ENCODE assay signal across 1 cellular context in the genomic region with DNA sequence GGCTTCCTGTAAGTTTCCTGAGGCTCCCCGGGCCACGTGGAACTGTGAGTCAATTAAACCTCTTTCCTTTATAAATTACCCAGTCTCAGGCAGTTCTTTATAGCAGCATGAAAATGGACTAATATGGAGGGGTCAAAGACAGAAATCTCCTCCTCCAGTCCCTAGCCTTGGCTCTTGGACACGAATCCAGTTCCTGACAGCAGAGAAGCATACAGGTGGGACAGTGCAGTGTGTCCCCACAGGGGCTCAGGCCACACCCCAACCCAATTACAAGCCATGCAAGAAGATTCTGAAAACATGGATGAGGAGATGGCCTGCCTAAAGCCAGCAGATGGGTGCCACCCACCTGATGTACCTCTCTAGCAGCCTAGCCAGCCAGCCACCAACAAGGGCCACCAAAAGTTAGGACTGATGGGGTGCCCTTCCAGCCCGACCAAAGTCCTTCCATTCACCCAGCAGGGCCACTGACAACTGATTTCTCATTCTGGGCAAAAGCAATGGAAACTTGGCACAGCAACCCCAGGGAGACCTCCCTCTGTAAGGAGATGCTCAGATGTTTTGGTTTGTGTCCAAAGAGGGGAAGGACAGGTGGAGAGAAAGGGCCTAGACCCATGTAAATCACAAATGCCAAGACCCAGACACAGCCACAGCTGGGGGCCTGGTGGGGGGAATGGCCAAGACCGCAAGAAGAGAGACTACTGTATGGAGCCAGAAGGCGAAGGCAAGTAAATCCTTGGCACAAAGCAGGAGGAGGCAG.
TF ChIP-seq lines count a peak whose summit lies in the region.

No MANE protein-coding gene starts in this region.

TF ChIP-seq in H1, 55 proteins besides CTCF, POLR2A, EP300 and RAD21:
- TF ChIP-seq PHF8 (conservative IDR thresholded peaks at IDR 0.05; ENCODE audit: low read depth, low read length) (no peak), CREB1 (IDR thresholded peaks at IDR 0.05) (no peak), EZH2 (IDR thresholded peaks at IDR 0.05; ENCODE audit: low read depth, low read length, severe bottlenecking) (no peak), SP4 (IDR thresholded peaks at IDR 0.05; ENCODE audit: low read length) (no peak), BACH1 (IDR thresholded peaks at IDR 0.05; ENCODE audit: low read length) (no peak)
- TF ChIP-seq, protein P1, sequence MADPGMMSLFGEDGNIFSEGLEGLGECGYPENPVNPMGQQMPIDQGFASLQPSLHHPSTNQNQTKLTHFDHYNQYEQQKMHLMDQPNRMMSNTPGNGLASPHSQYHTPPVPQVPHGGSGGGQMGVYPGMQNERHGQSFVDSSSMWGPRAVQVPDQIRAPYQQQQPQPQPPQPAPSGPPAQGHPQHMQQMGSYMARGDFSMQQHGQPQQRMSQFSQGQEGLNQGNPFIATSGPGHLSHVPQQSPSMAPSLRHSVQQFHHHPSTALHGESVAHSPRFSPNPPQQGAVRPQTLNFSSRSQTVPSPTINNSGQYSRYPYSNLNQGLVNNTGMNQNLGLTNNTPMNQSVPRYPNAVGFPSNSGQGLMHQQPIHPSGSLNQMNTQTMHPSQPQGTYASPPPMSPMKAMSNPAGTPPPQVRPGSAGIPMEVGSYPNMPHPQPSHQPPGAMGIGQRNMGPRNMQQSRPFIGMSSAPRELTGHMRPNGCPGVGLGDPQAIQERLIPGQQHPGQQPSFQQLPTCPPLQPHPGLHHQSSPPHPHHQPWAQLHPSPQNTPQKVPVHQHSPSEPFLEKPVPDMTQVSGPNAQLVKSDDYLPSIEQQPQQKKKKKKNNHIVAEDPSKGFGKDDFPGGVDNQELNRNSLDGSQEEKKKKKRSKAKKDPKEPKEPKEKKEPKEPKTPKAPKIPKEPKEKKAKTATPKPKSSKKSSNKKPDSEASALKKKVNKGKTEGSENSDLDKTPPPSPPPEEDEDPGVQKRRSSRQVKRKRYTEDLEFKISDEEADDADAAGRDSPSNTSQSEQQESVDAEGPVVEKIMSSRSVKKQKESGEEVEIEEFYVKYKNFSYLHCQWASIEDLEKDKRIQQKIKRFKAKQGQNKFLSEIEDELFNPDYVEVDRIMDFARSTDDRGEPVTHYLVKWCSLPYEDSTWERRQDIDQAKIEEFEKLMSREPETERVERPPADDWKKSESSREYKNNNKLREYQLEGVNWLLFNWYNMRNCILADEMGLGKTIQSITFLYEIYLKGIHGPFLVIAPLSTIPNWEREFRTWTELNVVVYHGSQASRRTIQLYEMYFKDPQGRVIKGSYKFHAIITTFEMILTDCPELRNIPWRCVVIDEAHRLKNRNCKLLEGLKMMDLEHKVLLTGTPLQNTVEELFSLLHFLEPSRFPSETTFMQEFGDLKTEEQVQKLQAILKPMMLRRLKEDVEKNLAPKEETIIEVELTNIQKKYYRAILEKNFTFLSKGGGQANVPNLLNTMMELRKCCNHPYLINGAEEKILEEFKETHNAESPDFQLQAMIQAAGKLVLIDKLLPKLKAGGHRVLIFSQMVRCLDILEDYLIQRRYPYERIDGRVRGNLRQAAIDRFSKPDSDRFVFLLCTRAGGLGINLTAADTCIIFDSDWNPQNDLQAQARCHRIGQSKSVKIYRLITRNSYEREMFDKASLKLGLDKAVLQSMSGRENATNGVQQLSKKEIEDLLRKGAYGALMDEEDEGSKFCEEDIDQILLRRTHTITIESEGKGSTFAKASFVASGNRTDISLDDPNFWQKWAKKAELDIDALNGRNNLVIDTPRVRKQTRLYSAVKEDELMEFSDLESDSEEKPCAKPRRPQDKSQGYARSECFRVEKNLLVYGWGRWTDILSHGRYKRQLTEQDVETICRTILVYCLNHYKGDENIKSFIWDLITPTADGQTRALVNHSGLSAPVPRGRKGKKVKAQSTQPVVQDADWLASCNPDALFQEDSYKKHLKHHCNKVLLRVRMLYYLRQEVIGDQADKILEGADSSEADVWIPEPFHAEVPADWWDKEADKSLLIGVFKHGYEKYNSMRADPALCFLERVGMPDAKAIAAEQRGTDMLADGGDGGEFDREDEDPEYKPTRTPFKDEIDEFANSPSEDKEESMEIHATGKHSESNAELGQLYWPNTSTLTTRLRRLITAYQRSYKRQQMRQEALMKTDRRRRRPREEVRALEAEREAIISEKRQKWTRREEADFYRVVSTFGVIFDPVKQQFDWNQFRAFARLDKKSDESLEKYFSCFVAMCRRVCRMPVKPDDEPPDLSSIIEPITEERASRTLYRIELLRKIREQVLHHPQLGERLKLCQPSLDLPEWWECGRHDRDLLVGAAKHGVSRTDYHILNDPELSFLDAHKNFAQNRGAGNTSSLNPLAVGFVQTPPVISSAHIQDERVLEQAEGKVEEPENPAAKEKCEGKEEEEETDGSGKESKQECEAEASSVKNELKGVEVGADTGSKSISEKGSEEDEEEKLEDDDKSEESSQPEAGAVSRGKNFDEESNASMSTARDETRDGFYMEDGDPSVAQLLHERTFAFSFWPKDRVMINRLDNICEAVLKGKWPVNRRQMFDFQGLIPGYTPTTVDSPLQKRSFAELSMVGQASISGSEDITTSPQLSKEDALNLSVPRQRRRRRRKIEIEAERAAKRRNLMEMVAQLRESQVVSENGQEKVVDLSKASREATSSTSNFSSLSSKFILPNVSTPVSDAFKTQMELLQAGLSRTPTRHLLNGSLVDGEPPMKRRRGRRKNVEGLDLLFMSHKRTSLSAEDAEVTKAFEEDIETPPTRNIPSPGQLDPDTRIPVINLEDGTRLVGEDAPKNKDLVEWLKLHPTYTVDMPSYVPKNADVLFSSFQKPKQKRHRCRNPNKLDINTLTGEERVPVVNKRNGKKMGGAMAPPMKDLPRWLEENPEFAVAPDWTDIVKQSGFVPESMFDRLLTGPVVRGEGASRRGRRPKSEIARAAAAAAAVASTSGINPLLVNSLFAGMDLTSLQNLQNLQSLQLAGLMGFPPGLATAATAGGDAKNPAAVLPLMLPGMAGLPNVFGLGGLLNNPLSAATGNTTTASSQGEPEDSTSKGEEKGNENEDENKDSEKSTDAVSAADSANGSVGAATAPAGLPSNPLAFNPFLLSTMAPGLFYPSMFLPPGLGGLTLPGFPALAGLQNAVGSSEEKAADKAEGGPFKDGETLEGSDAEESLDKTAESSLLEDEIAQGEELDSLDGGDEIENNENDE (IDR thresholded peaks at IDR 0.05; ENCODE audit: insufficient replicate concordance, low read length): no peak
- TF ChIP-seq, protein P2, sequence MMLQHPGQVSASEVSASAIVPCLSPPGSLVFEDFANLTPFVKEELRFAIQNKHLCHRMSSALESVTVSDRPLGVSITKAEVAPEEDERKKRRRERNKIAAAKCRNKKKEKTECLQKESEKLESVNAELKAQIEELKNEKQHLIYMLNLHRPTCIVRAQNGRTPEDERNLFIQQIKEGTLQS (IDR thresholded peaks at IDR 0.05; ENCODE audit: insufficient read depth, low read depth, low read length): no peak
TF ChIP-seq in H1: peak in this region for 0.
